Comparison of ENCODE assay signal across 8 cellular contexts in genomic region chr5:14174235-14174636, GRCh38. TPM values are rescaled to one million over a fixed set of nuclear protein-coding genes. Genes with fewer than 3 reads are reported as not detected.
A peak's percentile ranks its signal among the peaks of the same experiment; 100 is the strongest.
DNase-seq lines count a peak whose midpoint lies in the region; ATAC-seq and TF ChIP-seq lines count a peak whose summit lies in the region.

No MANE protein-coding gene starts in this region.

- intact Hi-C loops in Calu3 (cut with micrococcal nuclease; ENCODE audit: unreplicated experiment): no loop called here

- H3K27me3 ChIP-seq in DND-41 (ENCODE audit: insufficient read depth, low read length, poor library complexity): peaks cover 3% of the 10 kb centered on the region
- no peaks in the 10 kb centered on the region for H3K27me3 ChIP-seq in RWPE2 (ENCODE audit: insufficient read depth, poor library complexity, severe bottlenecking)

- no peak for TF ChIP-seq CTCF in DND-41 (IDR thresholded peaks at IDR 0.05; ENCODE audit: borderline replicate concordance, extremely low read depth, low read length, poor library complexity, severe bottlenecking)
- no peak for TF ChIP-seq CTCF in RWPE2 (IDR thresholded peaks at IDR 0.05; ENCODE audit: poor library complexity, severe bottlenecking)
- TF ChIP-seq CTCF in Calu3 (IDR thresholded peaks at IDR 0.05; ENCODE audit: unreplicated experiment): no peak

- H3K36me3 Mint-ChIP-seq in activated naive CD4-positive, alpha-beta T cell treated with anti-CD3 and anti-CD28 coated beads, Interleukin-2, amount 10 ng/mL, durations not matched to agents 7 days and 5 days: no peaks in the 10 kb centered on the region
- no peaks in the 10 kb centered on the region for H3K36me3 Mint-ChIP-seq in Calu3 (ENCODE audit: insufficient read depth, unreplicated experiment)

- H3K9ac ChIP-seq in DND-41 (ENCODE audit: low read depth, low read length): no peak overlapping the region

- no peak overlapping the region for H3K27ac ChIP-seq in DND-41 (ENCODE audit: low read length)
- H3K27ac ChIP-seq in RWPE2 (ENCODE audit: poor library complexity, severe bottlenecking): peak overlapping the region; percentile 98

- ATAC-seq in DND-41 (ENCODE audit: insufficient read depth, low read depth) (no peak), HG02610 (IDR thresholded peaks at IDR 0.05; ENCODE audit: unreplicated experiment) (peak; percentile 28), RWPE2 (ENCODE audit: low read depth) (peak; percentile 38)

- H3K9me3 Mint-ChIP-seq in activated naive CD4-positive, alpha-beta T cell treated with anti-CD3 and anti-CD28 coated beads, Interleukin-2, amount 10 ng/mL, durations not matched to agents 7 days and 5 days: no peaks in the 10 kb centered on the region
- no peaks in the 10 kb centered on the region for H3K9me3 Mint-ChIP-seq in Calu3 (ENCODE audit: low read depth, unreplicated experiment)

- no peak overlapping the region for H3K4me3 ChIP-seq in DND-41 (ENCODE audit: low read depth in 1 of 2, low read length in 2 of 2)
- no peak overlapping the region for H3K4me3 ChIP-seq in RWPE2 (ENCODE audit: severe bottlenecking)

- H3K27ac Mint-ChIP-seq in activated naive CD4-positive, alpha-beta T cell treated with anti-CD3 and anti-CD28 coated beads, Interleukin-2, amount 10 ng/mL, durations not matched to agents 7 days and 5 days: no peak overlapping the region
- H3K27ac Mint-ChIP-seq in Calu3 (ENCODE audit: unreplicated experiment): no peak overlapping the region

- no peak for DNase-seq in DND-41
- no peak for DNase-seq in RWPE2 (ENCODE audit: low spot score)
- peak; percentile 66 for DNase-seq in kidney tubule cell (ENCODE audit: low spot score)
- DNase-seq in NCI-H1436 treated with DMSO at 0.1 percent for 48 hours (lab: John Stamatoyannopoulos, UW): no peak
- DNase-seq in activated naive CD4-positive, alpha-beta T cell treated with anti-CD3 and anti-CD28 coated beads, Interleukin-2, amount 10 ng/mL, durations not matched to agents 7 days and 5 days: no peak
- no peak for DNase-seq in DMS114 treated with DMSO at 0.1 percent for 48 hours (lab: John Stamatoyannopoulos, UW; ENCODE audit: unreplicated experiment)
- DNase-seq in Calu3: no peak

- H3K4me1 ChIP-seq in DND-41 (ENCODE audit: insufficient read depth, low read length) (no peaks in the 10 kb centered on the region), RWPE2 (ENCODE audit: insufficient read depth, poor library complexity, severe bottlenecking) (peaks cover 91% of the 10 kb centered on the region)

- H4K20me1 ChIP-seq in DND-41 (ENCODE audit: insufficient read depth, low read length): no peaks in the 10 kb centered on the region

- H3K36me3 ChIP-seq in DND-41 (ENCODE audit: insufficient read depth, low read length) (no peaks in the 10 kb centered on the region), RWPE2 (ENCODE audit: low read depth) (no peaks in the 10 kb centered on the region)

- H3K4me1 Mint-ChIP-seq in activated naive CD4-positive, alpha-beta T cell treated with anti-CD3 and anti-CD28 coated beads, Interleukin-2, amount 10 ng/mL, durations not matched to agents 7 days and 5 days: no peaks in the 10 kb centered on the region
- peaks cover 62% of the 10 kb centered on the region for H3K4me1 Mint-ChIP-seq in Calu3 (ENCODE audit: low read depth, unreplicated experiment)

- peaks cover 12% of the 10 kb centered on the region for H3K27me3 Mint-ChIP-seq in activated naive CD4-positive, alpha-beta T cell treated with anti-CD3 and anti-CD28 coated beads, Interleukin-2, amount 10 ng/mL, durations not matched to agents 7 days and 5 days
- no peaks in the 10 kb centered on the region for H3K27me3 Mint-ChIP-seq in Calu3 (ENCODE audit: unreplicated experiment)

- no peak overlapping the region for H3K4me3 Mint-ChIP-seq in activated naive CD4-positive, alpha-beta T cell treated with anti-CD3 and anti-CD28 coated beads, Interleukin-2, amount 10 ng/mL, durations not matched to agents 7 days and 5 days
- no peak overlapping the region for H3K4me3 Mint-ChIP-seq in Calu3 (ENCODE audit: low read depth, unreplicated experiment)

- no TSS peak for BruUV-seq in Calu3 (replicated peaks; lab: Mats Ljungman, UMichigan)

- 0 out of 2 replicates have a peak overlapping the region, but pooled peaks have one; percentile 26 for H3K4me2 ChIP-seq in DND-41 (ENCODE audit: insufficient read depth, low read length)

- H3K9me3 ChIP-seq in DND-41 (ENCODE audit: insufficient read depth, low read length, severe bottlenecking) (no peaks in the 10 kb centered on the region), RWPE2 (ENCODE audit: severe bottlenecking) (no peaks in the 10 kb centered on the region)

- no peaks in the 10 kb centered on the region for H3K79me2 ChIP-seq in DND-41 (ENCODE audit: insufficient read depth, low read length)

- H2AFZ ChIP-seq in DND-41 (ENCODE audit: low read depth, low read length): no peak overlapping the region

- CTCF ChIA-PET in activated naive CD4-positive, alpha-beta T cell treated with anti-CD3 and anti-CD28 coated beads, Interleukin-2, amount 10 ng/mL, durations not matched to agents 7 days and 5 days (lab: Charles Lee): no interaction called here
- CTCF ChIA-PET in Calu3 (lab: Charles Lee): interaction anchor here (0.8 kb wide), 1 partner anchor 18 kb away, joined by 3 read pairs; no protein-coding TSS in a partner anchor

RNA-seq across cellular contexts. Expression of gene TRIO, which starts 31.1 kb away (rescaled TPM):
- total RNA-seq in Calu3 (2022): 150 and 183 TPM in 2 replicates
